1 cellular context compared by ENCODE assay signal in genomic region chr2:65231892-65232477, GRCh38.
TF ChIP-seq lines count a peak whose summit lies in the region.

No MANE protein-coding gene starts in this region.

TF ChIP-seq in K562, 482 proteins besides CTCF, POLR2A, EP300 and RAD21 (continued from another document and continues in another):
- TF ChIP-seq, protein P1, sequence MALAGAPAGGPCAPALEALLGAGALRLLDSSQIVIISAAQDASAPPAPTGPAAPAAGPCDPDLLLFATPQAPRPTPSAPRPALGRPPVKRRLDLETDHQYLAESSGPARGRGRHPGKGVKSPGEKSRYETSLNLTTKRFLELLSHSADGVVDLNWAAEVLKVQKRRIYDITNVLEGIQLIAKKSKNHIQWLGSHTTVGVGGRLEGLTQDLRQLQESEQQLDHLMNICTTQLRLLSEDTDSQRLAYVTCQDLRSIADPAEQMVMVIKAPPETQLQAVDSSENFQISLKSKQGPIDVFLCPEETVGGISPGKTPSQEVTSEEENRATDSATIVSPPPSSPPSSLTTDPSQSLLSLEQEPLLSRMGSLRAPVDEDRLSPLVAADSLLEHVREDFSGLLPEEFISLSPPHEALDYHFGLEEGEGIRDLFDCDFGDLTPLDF (CRISPR knock-in tag; IDR thresholded peaks at IDR 0.05): no peak
- TF ChIP-seq ZNF766 (CRISPR knock-in tag; conservative IDR thresholded peaks at IDR 0.05) (peak; percentile 90), HDAC1 (IDR thresholded peaks at IDR 0.05) (no peak), SRSF1 (IDR thresholded peaks at IDR 0.05; ENCODE audit: low read depth, low read length) (no peak), FOXP1 (CRISPR knock-in tag; IDR thresholded peaks at IDR 0.05) (no peak), CREB3L1 (IDR thresholded peaks at IDR 0.05; ENCODE audit: borderline replicate concordance, low read depth) (peak; percentile 35; the same call in 1 of the 2 replicates), ZNF395 (CRISPR knock-in tag; IDR thresholded peaks at IDR 0.05) (peak; percentile 68; the same call in 1 of the 2 replicates), RBM25 (IDR thresholded peaks at IDR 0.05; ENCODE audit: low read depth, low read length, severe bottlenecking) (no peak), ZNF655 (CRISPR knock-in tag; IDR thresholded peaks at IDR 0.05) (no peak), ZNF764 (CRISPR knock-in tag; IDR thresholded peaks at IDR 0.05; ENCODE audit: low read depth) (no peak), TRIM28 (IDR thresholded peaks at IDR 0.05) (no peak), ZKSCAN1 (IDR thresholded peaks at IDR 0.05; ENCODE audit: low read depth, low read length) (no peak), CSDE1 (IDR thresholded peaks at IDR 0.05) (no peak), BRD9 (IDR thresholded peaks at IDR 0.05; ENCODE audit: low read depth, partially characterized antibody) (no peak), SP2 (IDR thresholded peaks at IDR 0.05; ENCODE audit: extremely low read depth, low read depth, low read length, poor library complexity, severe bottlenecking) (no peak), NELFE (IDR thresholded peaks at IDR 0.05; ENCODE audit: insufficient read depth, insufficient read length) (no peak), CCNT2 (IDR thresholded peaks at IDR 0.05; ENCODE audit: borderline replicate concordance, extremely low read depth, insufficient read length, low read depth, low read length) (no peak), CTCFL (IDR thresholded peaks at IDR 0.05; ENCODE audit: borderline replicate concordance, insufficient read depth, low read depth, low read length, poor library complexity, severe bottlenecking) (no peak), SPI1 (IDR thresholded peaks at IDR 0.05; ENCODE audit: borderline replicate concordance, low read depth, low read length) (no peak), NFIC (IDR thresholded peaks at IDR 0.05) (no peak), ARID1B (IDR thresholded peaks at IDR 0.05) (no peak), TCFL5 (CRISPR knock-in tag; conservative IDR thresholded peaks at IDR 0.05) (no peak), ZBTB2 (IDR thresholded peaks at IDR 0.05) (no peak), ZNF436 (CRISPR knock-in tag; IDR thresholded peaks at IDR 0.05) (no peak), L3MBTL2 (IDR thresholded peaks at IDR 0.05) (peak; percentile 76), SIRT6 (IDR thresholded peaks at IDR 0.05; ENCODE audit: low read depth, low read length) (no peak), PRDM10 (IDR thresholded peaks at IDR 0.05; ENCODE audit: partially characterized antibody) (no peak), ZNF584 (CRISPR knock-in tag; IDR thresholded peaks at IDR 0.05; ENCODE audit: low read depth) (peak; percentile 93), FOS (IDR thresholded peaks at IDR 0.05; ENCODE audit: extremely low read depth, insufficient read length) (no peak), RHOXF2B (CRISPR knock-in tag; conservative IDR thresholded peaks at IDR 0.05) (no peak), FOXJ3 (CRISPR knock-in tag; IDR thresholded peaks at IDR 0.05) (no peak), ETS1 (conservative IDR thresholded peaks at IDR 0.05; ENCODE audit: control insufficient read depth, low read depth, low read length) (no peak), ZNF175 (CRISPR knock-in tag; IDR thresholded peaks at IDR 0.05; ENCODE audit: low read depth) (peak; percentile 40; the same call in 1 of the 2 replicates), ZNF12 (CRISPR knock-in tag; IDR thresholded peaks at IDR 0.05) (no peak)
- TF ChIP-seq, protein P2, sequence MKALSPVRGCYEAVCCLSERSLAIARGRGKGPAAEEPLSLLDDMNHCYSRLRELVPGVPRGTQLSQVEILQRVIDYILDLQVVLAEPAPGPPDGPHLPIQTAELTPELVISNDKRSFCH (CRISPR knock-in tag; IDR thresholded peaks at IDR 0.05): 0 out of 2 replicates have a peak, but pooled peaks have one; percentile 42
- TF ChIP-seq, protein P2 (tag; IDR thresholded peaks at IDR 0.05): 0 out of 2 replicates have a peak, but pooled peaks have one; percentile 20
- TF ChIP-seq, protein P3, sequence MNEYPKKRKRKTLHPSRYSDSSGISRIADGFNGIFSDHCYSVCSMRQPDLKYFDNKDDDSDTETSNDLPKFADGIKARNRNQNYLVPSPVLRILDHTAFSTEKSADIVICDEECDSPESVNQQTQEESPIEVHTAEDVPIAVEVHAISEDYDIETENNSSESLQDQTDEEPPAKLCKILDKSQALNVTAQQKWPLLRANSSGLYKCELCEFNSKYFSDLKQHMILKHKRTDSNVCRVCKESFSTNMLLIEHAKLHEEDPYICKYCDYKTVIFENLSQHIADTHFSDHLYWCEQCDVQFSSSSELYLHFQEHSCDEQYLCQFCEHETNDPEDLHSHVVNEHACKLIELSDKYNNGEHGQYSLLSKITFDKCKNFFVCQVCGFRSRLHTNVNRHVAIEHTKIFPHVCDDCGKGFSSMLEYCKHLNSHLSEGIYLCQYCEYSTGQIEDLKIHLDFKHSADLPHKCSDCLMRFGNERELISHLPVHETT (CRISPR knock-in tag; conservative IDR thresholded peaks at IDR 0.05 in 1 of 2, IDR thresholded peaks at IDR 0.05 in 1 of 2): no peak
- TF ChIP-seq, protein P4, sequence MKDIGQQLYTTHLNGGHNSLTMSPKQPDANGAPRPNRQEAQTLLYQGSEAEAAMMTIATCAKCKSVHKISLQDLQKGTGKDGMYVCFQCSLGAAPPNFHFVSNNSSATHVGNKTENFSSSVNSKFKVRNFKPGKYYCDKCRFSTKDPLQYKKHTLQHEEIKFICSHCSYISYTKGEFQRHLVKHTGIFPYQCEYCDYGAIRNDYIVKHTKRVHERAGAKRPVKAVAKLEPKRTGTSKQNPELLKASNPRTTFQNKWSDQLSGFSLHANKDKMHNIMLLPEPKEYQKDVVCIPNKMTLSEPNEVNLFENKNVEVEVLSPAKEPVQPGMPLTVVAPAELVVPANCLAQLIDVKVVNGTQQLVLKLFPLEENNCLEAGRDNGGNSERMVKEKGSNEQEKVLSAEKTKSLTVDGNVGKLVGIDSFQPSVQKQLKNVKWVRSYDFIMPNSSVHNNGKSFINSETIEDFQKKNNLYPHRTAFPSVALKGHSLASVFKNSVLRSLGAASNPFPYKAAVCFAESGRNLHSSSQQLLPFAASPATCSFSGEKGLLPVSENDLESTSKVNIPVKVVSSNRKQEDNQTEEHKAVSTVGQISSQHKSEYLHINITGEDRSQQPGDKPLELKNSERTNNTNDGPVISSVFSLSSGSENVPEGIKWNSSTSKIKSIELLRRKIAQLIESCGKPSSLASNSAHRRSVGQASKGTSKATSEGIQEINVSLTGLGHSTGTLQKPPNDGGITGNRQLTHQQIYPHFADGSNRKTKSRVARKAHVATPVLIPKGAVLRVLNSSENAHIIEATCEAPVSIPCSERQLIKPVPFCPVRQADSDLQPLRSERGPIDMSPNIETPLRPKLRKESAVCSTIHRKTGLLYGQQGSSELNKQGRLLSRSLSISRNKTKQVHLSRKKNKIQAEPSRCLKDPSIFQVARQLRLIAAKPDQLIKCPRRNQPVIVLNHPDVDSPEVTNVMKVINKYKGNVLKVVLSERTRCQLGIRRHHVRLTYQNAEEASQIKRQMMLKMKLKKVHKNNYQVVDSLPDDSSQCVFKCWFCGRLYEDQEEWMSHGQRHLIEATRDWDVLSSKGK (CRISPR knock-in tag; IDR thresholded peaks at IDR 0.05): no peak
- TF ChIP-seq, protein P5, sequence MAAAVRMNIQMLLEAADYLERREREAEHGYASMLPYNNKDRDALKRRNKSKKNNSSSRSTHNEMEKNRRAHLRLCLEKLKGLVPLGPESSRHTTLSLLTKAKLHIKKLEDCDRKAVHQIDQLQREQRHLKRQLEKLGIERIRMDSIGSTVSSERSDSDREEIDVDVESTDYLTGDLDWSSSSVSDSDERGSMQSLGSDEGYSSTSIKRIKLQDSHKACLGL (CRISPR knock-in tag; IDR thresholded peaks at IDR 0.05; ENCODE audit: borderline replicate concordance, poor library complexity, severe bottlenecking): no peak
